ENCODE assay signal across 8 cellular contexts in the genomic region with DNA sequence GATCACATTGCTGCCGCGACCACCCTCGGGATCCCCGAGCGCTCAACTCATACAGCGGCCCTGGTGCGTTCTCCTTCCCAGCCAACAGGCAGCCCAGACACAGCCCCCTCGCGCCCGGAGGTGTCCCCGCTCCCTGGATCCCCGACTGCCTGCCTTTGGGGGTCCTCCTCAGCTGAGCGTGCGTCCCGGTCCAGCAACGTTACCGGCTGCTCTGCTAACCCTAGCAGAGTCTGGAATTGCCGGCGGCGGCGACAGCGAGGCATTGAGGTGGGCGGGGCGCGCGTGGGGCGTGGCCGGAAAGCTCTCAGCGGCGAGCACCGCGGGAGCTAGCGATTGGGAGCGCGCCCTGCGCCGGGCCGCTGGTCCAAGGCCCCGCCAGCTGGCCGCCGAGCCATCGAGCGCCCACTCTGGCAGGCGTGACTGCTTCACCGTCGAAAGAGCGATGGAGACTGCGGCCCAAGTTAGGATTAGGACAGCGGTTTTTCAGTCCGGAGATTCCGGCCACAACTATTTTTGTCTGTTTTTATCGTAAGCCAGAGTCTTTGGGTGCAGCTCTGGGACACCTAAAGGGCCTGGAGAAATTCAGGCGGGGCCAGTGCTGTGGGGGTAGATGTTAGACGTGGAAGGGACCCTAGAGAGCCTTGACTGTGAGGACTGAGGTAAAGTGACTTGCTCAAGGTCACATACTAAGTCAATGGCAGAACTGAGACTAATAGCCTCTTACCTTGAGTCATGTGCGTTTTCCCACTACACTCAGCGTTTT. TPM values are rescaled to one million over a fixed set of nuclear protein-coding genes. Genes with fewer than 3 reads are reported as not detected.
DNase-seq lines count a peak whose midpoint lies in the region; ATAC-seq and TF ChIP-seq lines count a peak whose summit lies in the region.

Gene HEATR5A (minus strand): TSS at position 232 of the 763 bp plus-strand sequence. CDS start 17,575 bp downstream, outside the sequence.

- ATAC-seq in HG02852 (IDR thresholded peaks at IDR 0.05; ENCODE audit: unreplicated experiment) (peak; percentile 96), heart right ventricle (peak; percentile 98 to 100 (median 99))

- H3K27ac ChIP-seq in adrenal gland (peak within 1 kb of the TSS; percentile 71 to 94 (median 87)), heart right ventricle (peak within 1 kb of the TSS; percentile 39 to 95 (median 91))

- H3K4me1 Mint-ChIP-seq in type B pancreatic cell (ENCODE audit: unreplicated experiment) = peaks cover 6% of the 10 kb centered on the region

- in situ Hi-C loops in GM13976 (cut with MboI; ENCODE audit: low sequenced_read_pairs, unreplicated experiment) = no loop called here

- H3K9me3 Mint-ChIP-seq in type B pancreatic cell = no peaks in the 10 kb centered on the region

- H3K36me3 Mint-ChIP-seq in type B pancreatic cell = no peaks in the 10 kb centered on the region

- H3K4me3 ChIP-seq in adrenal gland (peak within 1 kb of the TSS in 3 of 4 donors; percentile 84 to 90 (median 90)), heart right ventricle (peak within 1 kb of the TSS; percentile 73 to 98 (median 94))

- intact Hi-C loops in adrenal gland (cut with DNase I) (no loop called here), heart right ventricle (cut with DNase I) (loop anchor here in 2 of 10 donors (2.0 kb wide), 1 partner anchor 36 kb away; the partner anchor contains the start of gene DTD2 (in 2 of the 2)), posterior cingulate gyrus (cut with DNase I) (loop anchor here (2.0 kb wide), 1 partner anchor 36 kb away; the partner anchor contains the start of gene DTD2)

- TF ChIP-seq CTCF in GM13976 (IDR thresholded peaks at IDR 0.05; ENCODE audit: borderline replicate concordance, control extremely low read depth, extremely low read depth, insufficient read depth, missing control alignments) (peak; percentile 32), adrenal gland (IDR thresholded peaks at IDR 0.05) (peak in 4 of 6 experiments; percentile 8 to 19 (median 13)), heart right ventricle (IDR thresholded peaks at IDR 0.05) (peak in 5 of 9 donors; percentile 7 to 58 (median 54)), type B pancreatic cell (conservative IDR thresholded peaks at IDR 0.05) (peak; percentile 25)

- H3K36me3 ChIP-seq in adrenal gland (replicated peaks in 1 of 2) (no peaks in the 10 kb centered on the region), heart right ventricle (no peaks in the 10 kb centered on the region)

- H3K27ac Mint-ChIP-seq in type B pancreatic cell = peak within 1 kb of the TSS; percentile 91

- H3K4me3 Mint-ChIP-seq in type B pancreatic cell = peak within 1 kb of the TSS; percentile 98

- H3K4me1 ChIP-seq in adrenal gland (replicated peaks in 1 of 2) = peaks cover 13 to 26% of the 10 kb centered on the region in 2 donors
- peaks cover 0 to 35% (median 18%) of the 10 kb centered on the region in 9 donors for H3K4me1 ChIP-seq in heart right ventricle

- 1 to 3% (median 2%) methylated on average over 17 to 56 of the region's 56 CpGs for WGBS in adrenal gland, 4 donors
- WGBS in heart right ventricle, 2 donors = 2% methylated on average over 56 of the region's 56 CpGs

- H3K9me3 ChIP-seq in adrenal gland (replicated peaks in 1 of 3) = no peaks in the 10 kb centered on the region
- no peaks in the 10 kb centered on the region for H3K9me3 ChIP-seq in heart right ventricle

- H3K27me3 ChIP-seq in adrenal gland = no peaks in the 10 kb centered on the region
- no peaks in the 10 kb centered on the region for H3K27me3 ChIP-seq in heart right ventricle

- no peaks in the 10 kb centered on the region for H3K27me3 Mint-ChIP-seq in type B pancreatic cell

- peak; percentile 96 for DNase-seq in GM13976 (ENCODE audit: low spot score)
- peak; percentile 57 for DNase-seq in NCI-H1436 treated with DMSO at 0.1 percent for 48 hours (lab: John Stamatoyannopoulos, UW)
- DNase-seq in T follicular helper cell (ENCODE audit: low read depth) = peak; percentile 87
- peak; percentile 95 to 96 (median 96) for DNase-seq in adrenal gland
- DNase-seq in heart right ventricle = peak; percentile 95 to 97
- DNase-seq in posterior cingulate gyrus = peak; percentile 90 to 99 (median 94)
- DNase-seq in type B pancreatic cell (ENCODE audit: extremely low spot score, unreplicated experiment) = peak; percentile 98

- TF ChIP-seq POLR2A in adrenal gland (IDR thresholded peaks at IDR 0.05) = peak; percentile 98 to 99

RNA-seq across cellular contexts. Expression of gene HEATR5A, which starts in this region (rescaled TPM):
- total RNA-seq in adrenal gland (10 to 100 TPM; 20.8 to 49.4 (median 41.4) TPM), heart right ventricle (10 to 100 TPM; 39.7 to 55.1 (median 46.2) TPM), type B pancreatic cell (ENCODE audit: low replicate concordance) (26.3 and 27.3 TPM in 2 replicates)
- polyA plus RNA-seq in adrenal gland (10 to 100 TPM; 27.2 to 39.4 (median 35.7) TPM), heart right ventricle (10 to 100 TPM; 17.0 to 65.0 TPM)

Comparison
In these comparisons a context has a peak if more than half of its experiments do, and no peak if none do; other contexts are left out.
1. Peak in every context shown above with its lines: DNase-seq, ATAC-seq, H3K4me3 ChIP-seq and H3K27ac ChIP-seq.